ENCODE assay signal across 8 cellular contexts in the genomic region with DNA sequence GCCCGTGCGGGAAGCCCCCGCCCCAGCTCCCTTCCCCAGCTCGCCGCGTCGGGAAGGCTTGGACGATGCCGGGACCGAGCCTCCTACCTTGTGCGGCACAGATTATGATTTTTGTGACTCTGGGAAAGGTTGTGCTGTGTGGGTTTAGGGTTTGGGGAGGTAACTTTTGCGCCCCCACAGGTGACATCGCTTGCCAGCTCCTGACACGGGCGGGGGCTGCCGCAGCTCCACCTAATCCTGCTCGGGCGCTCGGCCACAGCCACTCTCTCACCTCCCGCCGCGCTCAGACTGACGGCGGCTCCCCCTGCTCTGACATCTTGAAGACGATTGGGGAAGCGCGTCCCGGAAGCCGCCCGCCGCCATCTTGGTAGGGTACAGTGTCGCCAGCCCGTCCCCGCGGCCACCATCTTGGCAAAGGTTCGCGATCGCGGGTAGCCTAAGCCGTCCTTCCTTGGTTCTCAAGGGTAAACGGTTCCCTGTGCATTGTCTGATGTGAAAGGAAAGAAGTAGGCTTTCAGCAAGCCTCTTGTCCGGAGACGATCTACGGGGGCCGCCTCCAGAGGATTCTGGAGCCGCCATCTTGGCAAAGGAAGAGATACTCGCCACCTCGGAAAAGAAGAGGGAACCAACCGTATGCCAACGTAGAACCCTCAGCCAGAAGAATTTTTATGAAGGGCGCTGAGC. TPM values are rescaled to one million over a fixed set of nuclear protein-coding genes. Genes with fewer than 3 reads are reported as not detected.
DNase-seq lines count a peak whose midpoint lies in the region; ATAC-seq, FAIRE-seq and TF ChIP-seq lines count a peak whose summit lies in the region.

No MANE protein-coding gene starts in this region.

- DNase-seq in A549 (ENCODE audit: low read depth in 1 of 2, low spot score in 1 of 2) (peak; percentile 42 to 91), NCI-H446 (lab: John Stamatoyannopoulos, UW) (peak; percentile 81 to 90), left lung (peak; percentile 86 to 95)
- peak; percentile 92 for DNase-seq in activated CD4-positive, alpha-beta T cell treated with anti-CD3 and anti-CD28 coated beads for 48 hours
- DNase-seq in stimulated activated CD4-positive, alpha-beta T cell treated with anti-CD3 and anti-CD28 coated beads, Interleukin-2, amount 100 ng/mL, for 4 hours (ENCODE audit: low read depth), result peak; percentile 79

- no peaks in the 10 kb centered on the region for H3K4me1 ChIP-seq in A549
- H3K4me1 ChIP-seq in left lung, result peaks cover 9 to 18% of the 10 kb centered on the region in 2 donors

- TF ChIP-seq CTCF in A549 (IDR thresholded peaks at IDR 0.05) (peak; percentile 22; the same call in 1 of the 3 replicates), left lung (IDR thresholded peaks at IDR 0.05) (no peak)

- H3K27ac ChIP-seq in A549 (peak overlapping the region; percentile 96 to 99), cingulate gyrus (ENCODE audit: low read depth, low read length) (peak overlapping the region; percentile 99), left lung (peak overlapping the region; percentile 100)

- TF ChIP-seq RAD21 in A549 (conservative IDR thresholded peaks at IDR 0.05 in 1 of 2, IDR thresholded peaks at IDR 0.05 in 1 of 2), result no peak; a peak in 1 of 5 replicates

- ATAC-seq in A549 (peak; percentile 40 to 59), GM18520 (IDR thresholded peaks at IDR 0.05; ENCODE audit: unreplicated experiment) (peak; percentile 14), HG03097 (IDR thresholded peaks at IDR 0.05; ENCODE audit: low FRiP score, unreplicated experiment) (peak; percentile 31), left lung (peak; percentile 49)

- intact Hi-C loops in left lung (cut with DNase I), result loop anchor here in 1 of 2 donors (10.0 kb wide), 1 partner anchor 280 kb away; no protein-coding TSS in a partner anchor

- WGBS in A549 (ENCODE audit: missing lambda C conversion rate), result 2% methylated on average over 48 of the region's 51 CpGs

- no peaks in the 10 kb centered on the region for H3K27me3 ChIP-seq in left lung

- no peak for FAIRE-seq in A549 (lab: Jason Lieb, UNC)

- H3K36me3 ChIP-seq in left lung, result peaks cover 0 to 4% of the 10 kb centered on the region in 2 donors

- H3K9me3 ChIP-seq in A549 (no peaks in the 10 kb centered on the region), left lung (no peaks in the 10 kb centered on the region)

- H3K4me2 ChIP-seq in A549, result peak overlapping the region; percentile 88

- TF ChIP-seq EP300 in A549 (IDR thresholded peaks at IDR 0.05), result no peak

- H3K4me3 ChIP-seq in A549 (peak overlapping the region; percentile 86), left lung (peak overlapping the region; percentile 64 to 80)

- peak; percentile 44; the same call in 1 of the 2 replicates for TF ChIP-seq POLR2A in A549 (IDR thresholded peaks at IDR 0.05; ENCODE audit: low read length)

- POLR2A ChIA-PET in A549 (lab: Yijun Ruan, JAX), result interaction anchor here (0.6 to 3.0 kb wide), 15 partner anchors 8 to 581 kb away, joined by 3 to 33 read pairs (median 4); no protein-coding TSS in a partner anchor

- CTCF ChIA-PET in A549 (lab: Yijun Ruan, JAX), result interaction anchor here (0.8 to 3.2 kb wide), 18 partner anchors 8 to 564 kb away, joined by 3 to 26 read pairs (median 5); no protein-coding TSS in a partner anchor

TF ChIP-seq in A549, 52 proteins besides CTCF, POLR2A, EP300 and RAD21 (continues in another document):
- TF ChIP-seq TFCP2L1 (CRISPR knock-in tag; IDR thresholded peaks at IDR 0.05), result 0 out of 2 replicates have a peak, but pooled peaks have one; percentile 44
- TF ChIP-seq JUNB (IDR thresholded peaks at IDR 0.05), result no peak
- TF ChIP-seq, protein P1, sequence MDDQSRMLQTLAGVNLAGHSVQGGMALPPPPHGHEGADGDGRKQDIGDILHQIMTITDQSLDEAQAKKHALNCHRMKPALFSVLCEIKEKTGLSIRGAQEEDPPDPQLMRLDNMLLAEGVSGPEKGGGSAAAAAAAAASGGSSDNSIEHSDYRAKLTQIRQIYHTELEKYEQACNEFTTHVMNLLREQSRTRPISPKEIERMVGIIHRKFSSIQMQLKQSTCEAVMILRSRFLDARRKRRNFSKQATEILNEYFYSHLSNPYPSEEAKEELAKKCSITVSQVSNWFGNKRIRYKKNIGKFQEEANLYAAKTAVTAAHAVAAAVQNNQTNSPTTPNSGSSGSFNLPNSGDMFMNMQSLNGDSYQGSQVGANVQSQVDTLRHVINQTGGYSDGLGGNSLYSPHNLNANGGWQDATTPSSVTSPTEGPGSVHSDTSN (IDR thresholded peaks at IDR 0.05), result no peak
- no peak for TF ChIP-seq GATA3 (IDR thresholded peaks at IDR 0.05; ENCODE audit: borderline replicate concordance)
- no peak for TF ChIP-seq RARB (CRISPR knock-in tag; IDR thresholded peaks at IDR 0.05)
- TF ChIP-seq HOXB13 (CRISPR knock-in tag; IDR thresholded peaks at IDR 0.05; ENCODE audit: low read depth), result peak; percentile 96
- TF ChIP-seq BCL3 (IDR thresholded peaks at IDR 0.05), result no peak; the same call in 2 of the 3 replicates
- TF ChIP-seq HEYL (CRISPR knock-in tag; IDR thresholded peaks at IDR 0.05), result peak; percentile 81; the same call in 1 of the 2 replicates
- no peak for TF ChIP-seq ZC3H11A (IDR thresholded peaks at IDR 0.05)
- no peak for TF ChIP-seq CHD4 (IDR thresholded peaks at IDR 0.05; ENCODE audit: borderline replicate concordance)
- no peak for TF ChIP-seq CHD2 (IDR thresholded peaks at IDR 0.05; ENCODE audit: low read length, partially characterized antibody)
- TF ChIP-seq CBX8 (IDR thresholded peaks at IDR 0.05), result no peak
- peak; percentile 46; the same call in 1 of the 2 replicates for TF ChIP-seq PHF8 (IDR thresholded peaks at IDR 0.05; ENCODE audit: borderline replicate concordance, low read depth)
- TF ChIP-seq NR3C1 (IDR thresholded peaks at IDR 0.05), result no peak
- TF ChIP-seq ESRRA (IDR thresholded peaks at IDR 0.05; ENCODE audit: borderline replicate concordance, low read length), result no peak
- TF ChIP-seq CBX2 (IDR thresholded peaks at IDR 0.05; ENCODE audit: borderline replicate concordance, low read depth), result no peak
- TF ChIP-seq FOSL2 (IDR thresholded peaks at IDR 0.05), result no peak
- TF ChIP-seq FOSL2 (CRISPR knock-in tag; IDR thresholded peaks at IDR 0.05), result no peak
- TF ChIP-seq POLR2AphosphoS2 (conservative IDR thresholded peaks at IDR 0.05; ENCODE audit: low read length), result no peak
- TF ChIP-seq, protein P2, sequence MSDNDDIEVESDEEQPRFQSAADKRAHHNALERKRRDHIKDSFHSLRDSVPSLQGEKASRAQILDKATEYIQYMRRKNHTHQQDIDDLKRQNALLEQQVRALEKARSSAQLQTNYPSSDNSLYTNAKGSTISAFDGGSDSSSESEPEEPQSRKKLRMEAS (IDR thresholded peaks at IDR 0.05), result peak; percentile 15; the same call in 1 of the 2 replicates
- TF ChIP-seq RCOR1 (IDR thresholded peaks at IDR 0.05; ENCODE audit: low read depth, low read length), result no peak
- TF ChIP-seq MYC (IDR thresholded peaks at IDR 0.05; ENCODE audit: borderline replicate concordance, low read length), result no peak
- peak; percentile 13 for TF ChIP-seq ZFP36 (IDR thresholded peaks at IDR 0.05; ENCODE audit: borderline replicate concordance, partially characterized antibody)
- TF ChIP-seq FOSB (CRISPR knock-in tag; IDR thresholded peaks at IDR 0.05), result 0 out of 2 replicates have a peak, but pooled peaks have one; percentile 47
- TF ChIP-seq KDM5A (IDR thresholded peaks at IDR 0.05), result no peak
- TF ChIP-seq HDAC2 (IDR thresholded peaks at IDR 0.05), result no peak
- no peak for TF ChIP-seq MAZ (IDR thresholded peaks at IDR 0.05; ENCODE audit: borderline replicate concordance, low read depth, low read length)
- TF ChIP-seq, protein P3, sequence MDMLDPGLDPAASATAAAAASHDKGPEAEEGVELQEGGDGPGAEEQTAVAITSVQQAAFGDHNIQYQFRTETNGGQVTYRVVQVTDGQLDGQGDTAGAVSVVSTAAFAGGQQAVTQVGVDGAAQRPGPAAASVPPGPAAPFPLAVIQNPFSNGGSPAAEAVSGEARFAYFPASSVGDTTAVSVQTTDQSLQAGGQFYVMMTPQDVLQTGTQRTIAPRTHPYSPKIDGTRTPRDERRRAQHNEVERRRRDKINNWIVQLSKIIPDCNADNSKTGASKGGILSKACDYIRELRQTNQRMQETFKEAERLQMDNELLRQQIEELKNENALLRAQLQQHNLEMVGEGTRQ (IDR thresholded peaks at IDR 0.05), result no peak
- no peak; a peak in 1 of 4 replicates for TF ChIP-seq CEBPB (IDR thresholded peaks at IDR 0.05)
- TF ChIP-seq SMC3 (IDR thresholded peaks at IDR 0.05), result peak; percentile 5; the same call in 1 of the 3 replicates
- TF ChIP-seq FOXS1 (CRISPR knock-in tag; IDR thresholded peaks at IDR 0.05), result peak; percentile 71
- peak; percentile 99 for TF ChIP-seq EHMT2 (IDR thresholded peaks at IDR 0.05; ENCODE audit: low read depth)
- no peak for TF ChIP-seq SREBF2 (IDR thresholded peaks at IDR 0.05)
- peak; percentile 80; the same call in 1 of the 2 replicates for TF ChIP-seq TP53 (CRISPR knock-in tag; IDR thresholded peaks at IDR 0.05)
- TF ChIP-seq HOXA7 (CRISPR knock-in tag; IDR thresholded peaks at IDR 0.05), result no peak
- no peak for TF ChIP-seq NPAS2 (CRISPR knock-in tag; IDR thresholded peaks at IDR 0.05; ENCODE audit: borderline replicate concordance)
- TF ChIP-seq ZSCAN20 (CRISPR knock-in tag; IDR thresholded peaks at IDR 0.05), result peak; percentile 92

RNA-seq across cellular contexts. Expression of gene NR3C1, which starts 1.7 kb away (rescaled TPM):
- 73.0 and 79.5 TPM in 2 replicates for polyA plus RNA-seq in A549 (2011; rRNA removed)
- 14.9 and 18.7 TPM in 2 replicates for polyA plus RNA-seq in A549 (2012; cell fraction: cytosol; rRNA removed)
- 10.0 and 13.8 TPM in 2 replicates for polyA plus RNA-seq in A549 (2012; cell fraction: nucleus; rRNA removed)
- polyA plus RNA-seq in A549 (2017; fragmentation: RNase III; extraction: RNeasy Plus Mini Kit Qiagen cat#74134 plus additional on column Dnase treatment), result 46.5 to 48.8 TPM (median 48.2 TPM) in 3 replicates
- polyA minus RNA-seq in A549 (2011; rRNA and poly(A)+ RNA removed), result 82.2 and 84.0 TPM in 2 replicates
- total RNA-seq in left lung, result 10 to 100 TPM; 73.2 to 98.0 TPM

Comparison
In these comparisons a context has a peak if more than half of its experiments do, and no peak if none do; other contexts are left out.
1. Peak in every context shown above with its lines: DNase-seq, ATAC-seq, H3K4me3 ChIP-seq and H3K27ac ChIP-seq.